In genomic region chr1:114558548-114558947, GRCh38 we compare ENCODE assay signal across 8 cellular contexts. TPM values are rescaled to one million over a fixed set of nuclear protein-coding genes. Genes with fewer than 3 reads are reported as not detected.
DNase-seq lines count a peak whose midpoint lies in the region; TF ChIP-seq lines count a peak whose summit lies in the region.

No MANE protein-coding gene starts in this region.

- H3K4me2 ChIP-seq in smooth muscle cell, result no peak overlapping the region

- H3K4me1 ChIP-seq in smooth muscle cell (ENCODE audit: low read depth), result no peaks in the 10 kb centered on the region

- no peak overlapping the region for H3K27ac ChIP-seq in smooth muscle cell (ENCODE audit: low read depth)

- DNase-seq in SHP77 treated with DMSO at 0.1 percent for 48 hours (lab: John Stamatoyannopoulos, UW) (peak; percentile 4), SHP77 (lab: John Stamatoyannopoulos, UW) (no peak), M059J (ENCODE audit: low read depth) (peak; percentile 8), cerebellum (ENCODE audit: low spot score) (peak; percentile 17), smooth muscle cell (lab: John Stamatoyannopoulos, UW; ENCODE audit: unreplicated experiment) (no peak), NCI-H446 treated with DMSO at 0.1 percent for 48 hours (lab: John Stamatoyannopoulos, UW) (no peak), A172 (ENCODE audit: low spot score) (no peak), anterior cingulate cortex (lab: John Stamatoyannopoulos, UW) (no peak)

- H3K9ac ChIP-seq in smooth muscle cell (ENCODE audit: low read depth), result no peak overlapping the region

- H4K20me1 ChIP-seq in smooth muscle cell (ENCODE audit: low read depth), result no peaks in the 10 kb centered on the region

- no peaks in the 10 kb centered on the region for H3K9me3 ChIP-seq in smooth muscle cell (replicated peaks; ENCODE audit: low read depth)

- H3K27me3 ChIP-seq in smooth muscle cell (ENCODE audit: low read depth), result no peaks in the 10 kb centered on the region

- H3K36me3 ChIP-seq in smooth muscle cell (ENCODE audit: low read depth), result no peaks in the 10 kb centered on the region

- no peak overlapping the region for H3K4me3 ChIP-seq in smooth muscle cell

- no peaks in the 10 kb centered on the region for H3K79me2 ChIP-seq in smooth muscle cell (ENCODE audit: low read depth)

- H3F3A ChIP-seq in smooth muscle cell (ENCODE audit: low read depth), result no peaks in the 10 kb centered on the region

- TF ChIP-seq CTCF in smooth muscle cell (IDR thresholded peaks at IDR 0.05; ENCODE audit: borderline replicate concordance, insufficient read depth, poor library complexity, severe bottlenecking), result peak; percentile 25

- WGBS in smooth muscle cell (ENCODE audit: low lambda C conversion rate), result 97% methylated on average over 1 of the region's 1 CpG

- no peak overlapping the region for H2AFZ ChIP-seq in smooth muscle cell (ENCODE audit: low read depth)

RNA-seq across cellular contexts. Expression of gene BCAS2, which starts 22.9 kb away (rescaled TPM):
- total RNA-seq in M059J (2014; rRNA removed; shearing (Covaris generic)), result 95.7 and 99.6 TPM in 2 replicates
- 30.2 TPM for total RNA-seq in cerebellum
- total RNA-seq in smooth muscle cell, result 49.3 and 65.5 TPM in 2 replicates
- polyA plus RNA-seq in smooth muscle cell, result 57.0 and 61.2 TPM in 2 replicates
- total RNA-seq in A172 (2014; rRNA removed; shearing (Covaris generic)), result 85.1 and 104 TPM in 2 replicates

RNA-seq across cellular contexts. Expression of gene TRIM33, which starts 47.5 kb away (rescaled TPM):
- total RNA-seq in M059J (2014; rRNA removed; shearing (Covaris generic)), result 20.6 and 25.0 TPM in 2 replicates
- total RNA-seq in cerebellum, result 85.7 TPM
- 30.5 and 35.9 TPM in 2 replicates for total RNA-seq in smooth muscle cell
- polyA plus RNA-seq in smooth muscle cell, result 12.0 and 22.7 TPM in 2 replicates
- 22.9 and 24.1 TPM in 2 replicates for total RNA-seq in A172 (2014; rRNA removed; shearing (Covaris generic))

Comparison
In these comparisons a context has a peak if more than half of its experiments do, and no peak if none do; other contexts are left out.
1. DNase-seq: peak in SHP77 treated with DMSO at 0.1 percent for 48 hours (single experiment), M059J (single experiment) and cerebellum (single experiment); none in SHP77 (0 of 2), smooth muscle cell (single experiment), NCI-H446 treated with DMSO at 0.1 percent for 48 hours (single experiment), A172 (single experiment) and anterior cingulate cortex (0 of 58).